In genomic region chr19:22180117-22180704, GRCh38 we compare ENCODE assay signal across 4 cellular contexts.
A peak's percentile ranks its signal among the peaks of the same experiment; 100 is the strongest.
TF ChIP-seq lines count a peak whose summit lies in the region.

No MANE protein-coding gene starts in this region.

TF ChIP-seq in HCT116, 20 proteins besides CTCF, POLR2A, EP300 and RAD21:
- peak; percentile 52 for TF ChIP-seq ZNF274 (IDR thresholded peaks at IDR 0.05; ENCODE audit: low read depth, low read length)

TF ChIP-seq in HEK293, 187 proteins besides CTCF, POLR2A, EP300 and RAD21:
- TF ChIP-seq SETDB1 (IDR thresholded peaks at IDR 0.05; ENCODE audit: insufficient read length, low read length) = peak; percentile 47

TF ChIP-seq in K562, 482 proteins besides CTCF, POLR2A, EP300 and RAD21:
- peak; percentile 58 for TF ChIP-seq ZNF274 (IDR thresholded peaks at IDR 0.05; ENCODE audit: borderline replicate concordance, low read depth, low read length)

TF ChIP-seq in H1, 55 proteins besides CTCF, POLR2A, EP300 and RAD21:
- peak; percentile 75; the same call in 1 of the 2 replicates for TF ChIP-seq ZNF274 (IDR thresholded peaks at IDR 0.05; ENCODE audit: borderline replicate concordance, extremely low read depth, low read length)
